Comparison of ENCODE assay signal across 2 cellular contexts in genomic region chr6:98672681-98673475, GRCh38.
A peak's percentile ranks its signal among the peaks of the same experiment; 100 is the strongest.
TF ChIP-seq lines count a peak whose summit lies in the region.

No MANE protein-coding gene starts in this region.

TF ChIP-seq in GM23338, 12 proteins besides CTCF, POLR2A, EP300 and RAD21:
- TF ChIP-seq ZNF462 (CRISPR knock-in tag; IDR thresholded peaks at IDR 0.05) = 0 out of 2 replicates have a peak, but pooled peaks have one; percentile 28
- no peak for TF ChIP-seq REST (IDR thresholded peaks at IDR 0.05; ENCODE audit: unreplicated experiment)

TF ChIP-seq in SK-N-SH treated with all-trans-retinoic acid at 6 μM for 48 hours, 23 proteins besides CTCF, POLR2A, EP300 and RAD21 (continued from another document):
- TF ChIP-seq ZNF8 (CRISPR knock-in tag; IDR thresholded peaks at IDR 0.05) (no peak), GLIS3 (CRISPR knock-in tag; IDR thresholded peaks at IDR 0.05) (no peak), ZFP30 (CRISPR knock-in tag; IDR thresholded peaks at IDR 0.05) (no peak), TCF4 (CRISPR knock-in tag; IDR thresholded peaks at IDR 0.05; ENCODE audit: borderline replicate concordance) (no peak)
